In the genomic region with DNA sequence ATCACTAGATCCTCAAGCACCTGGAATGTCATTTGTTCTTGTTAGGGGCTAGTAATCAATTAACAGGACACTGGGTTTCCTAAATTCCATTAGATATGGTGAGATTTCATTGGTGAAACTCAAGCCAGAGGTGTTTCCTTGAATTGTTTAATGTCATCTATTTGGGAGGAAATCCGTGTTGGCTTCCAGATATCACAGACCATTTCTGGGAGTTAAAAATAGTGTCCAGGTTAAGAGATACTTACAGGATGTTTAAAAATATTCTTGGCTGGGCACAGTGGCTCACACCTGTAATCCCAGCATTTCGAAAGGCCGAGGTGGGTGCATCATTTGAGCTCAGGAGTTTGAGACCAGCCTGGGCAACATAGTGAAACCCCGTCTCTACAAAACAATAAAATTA, we compare ENCODE assay signal across 20 cellular contexts.
"Had no signal": no experiment of that assay in that cellular context is flagged by ENCODE, and none has a peak within 500 bp of the region (broad histone marks: within the 10 kb centered on the region; RNA-seq: fewer than 3 reads in every experiment).

No MANE protein-coding gene starts in this region.

- H3K27ac ChIP-seq: coronary artery, dorsolateral prefrontal cortex, esophagus muscularis mucosa, foreskin keratinocyte, gastroesophageal sphincter, left lung, lower lobe of right lung had no signal

- ATAC-seq: foreskin keratinocyte, gastroesophageal sphincter, heart left ventricle, left cardiac atrium, left lung, lower lobe of right lung, mucosa of descending colon had no signal

- FAIRE-seq: endothelial cell of umbilical vein, frontal cortex, islet of Langerhans, keratinocyte had no signal

- H3K4me1 ChIP-seq: esophagus muscularis mucosa, foreskin keratinocyte, gastroesophageal sphincter, left lung, lower lobe of right lung had no signal

- H3K27me3 ChIP-seq: esophagus muscularis mucosa, foreskin keratinocyte, gastroesophageal sphincter, heart left ventricle, left lung had no signal

- H3K9me3 ChIP-seq: gastroesophageal sphincter, heart left ventricle, left lung, lower lobe of right lung, mucosa of descending colon had no signal

- H3K36me3 ChIP-seq: esophagus muscularis mucosa, gastroesophageal sphincter, heart left ventricle, left lung, lower lobe of right lung had no signal

- DNase-seq: dermis blood vessel endothelial cell; dorsolateral prefrontal cortex; effector CD4-positive, alpha-beta T cell; effector memory CD4-positive, alpha-beta T cell; foreskin keratinocyte; heart left ventricle; hippocampal formation; left cardiac atrium; left lung; lower lobe of right lung; mesenchymal stem cell; mucosa of descending colon; naive B cell had no signal

- H3K4me3 ChIP-seq: coronary artery, dorsolateral prefrontal cortex, esophagus muscularis mucosa, gastroesophageal sphincter, heart left ventricle, left lung, lower lobe of right lung, mucosa of descending colon had no signal
